ENCODE assay signal across 5 cellular contexts in genomic region chr3:154100556-154100955, GRCh38.
"Had no signal": no experiment of that assay in that cellular context is flagged by ENCODE, and none has a peak within 500 bp of the region (broad histone marks: within the 10 kb centered on the region; RNA-seq: fewer than 3 reads in every experiment).

No MANE protein-coding gene starts in this region.

- H3K27ac Mint-ChIP-seq: GM23338, H9 had no signal

- H3K4me3 ChIP-seq: GM23338, K562 had no signal

- H3K9me3 Mint-ChIP-seq: GM23338, H9 had no signal

- ATAC-seq: GM23338, K562 had no signal

- DNase-seq: H9, HCEC 1CT, IMR-90 had no signal

- H3K4me3 Mint-ChIP-seq: GM23338, H9 had no signal

- H3K4me1 Mint-ChIP-seq: GM23338 had no signal
